In the genomic region with DNA sequence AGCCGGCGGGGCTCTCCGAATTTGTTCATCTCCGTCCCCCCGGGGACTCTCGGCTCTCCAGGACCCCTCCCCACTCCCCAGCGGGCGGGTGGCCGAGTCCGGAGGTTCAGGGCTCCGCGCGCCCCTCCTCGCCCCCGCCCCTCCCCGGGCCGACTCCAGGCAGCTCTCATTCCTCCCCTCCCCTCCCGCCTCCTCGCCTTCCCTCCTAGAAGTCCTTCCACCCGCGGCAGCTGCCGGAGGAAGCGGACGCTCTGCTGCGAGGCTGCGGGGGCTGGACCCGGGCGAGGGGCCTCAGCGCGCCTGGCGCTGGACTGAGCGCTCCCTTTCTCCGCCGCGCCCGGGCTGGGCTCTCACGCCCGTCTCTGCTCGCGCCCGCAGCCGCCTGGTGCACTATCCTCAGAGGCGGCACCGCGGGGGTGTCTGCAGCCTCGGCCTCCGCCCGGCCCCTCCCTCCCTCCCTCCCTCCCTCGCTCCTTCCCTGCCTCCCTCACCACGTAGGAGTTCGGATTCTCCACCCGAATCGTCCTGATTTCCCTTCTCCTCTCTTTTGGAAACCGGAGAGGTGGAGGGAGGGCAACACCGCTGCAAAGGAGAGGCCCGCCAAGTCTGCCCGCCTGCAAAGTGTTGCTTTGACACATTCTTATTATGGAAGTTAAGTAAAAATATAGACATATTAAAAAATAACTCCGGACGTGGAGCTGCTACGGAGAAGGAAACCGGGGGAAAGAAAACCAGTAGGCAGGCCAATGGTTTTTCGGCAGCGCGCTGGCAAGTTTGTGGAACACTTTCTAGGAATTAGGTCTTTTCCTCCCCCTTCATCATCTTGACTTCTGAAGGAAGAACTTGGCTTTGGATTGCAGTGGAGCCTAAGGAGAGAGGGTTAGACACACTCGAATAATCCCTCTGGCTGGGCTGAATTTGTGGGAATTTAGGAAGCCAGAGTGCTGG, we compare ENCODE assay signal across 8 cellular contexts. TPM values are rescaled to one million over a fixed set of nuclear protein-coding genes. Genes with fewer than 3 reads are reported as not detected.
A peak's percentile ranks its signal among the peaks of the same experiment; 100 is the strongest.
DNase-seq lines count a peak whose midpoint lies in the region; ATAC-seq and TF ChIP-seq lines count a peak whose summit lies in the region.

A gene with protein sequence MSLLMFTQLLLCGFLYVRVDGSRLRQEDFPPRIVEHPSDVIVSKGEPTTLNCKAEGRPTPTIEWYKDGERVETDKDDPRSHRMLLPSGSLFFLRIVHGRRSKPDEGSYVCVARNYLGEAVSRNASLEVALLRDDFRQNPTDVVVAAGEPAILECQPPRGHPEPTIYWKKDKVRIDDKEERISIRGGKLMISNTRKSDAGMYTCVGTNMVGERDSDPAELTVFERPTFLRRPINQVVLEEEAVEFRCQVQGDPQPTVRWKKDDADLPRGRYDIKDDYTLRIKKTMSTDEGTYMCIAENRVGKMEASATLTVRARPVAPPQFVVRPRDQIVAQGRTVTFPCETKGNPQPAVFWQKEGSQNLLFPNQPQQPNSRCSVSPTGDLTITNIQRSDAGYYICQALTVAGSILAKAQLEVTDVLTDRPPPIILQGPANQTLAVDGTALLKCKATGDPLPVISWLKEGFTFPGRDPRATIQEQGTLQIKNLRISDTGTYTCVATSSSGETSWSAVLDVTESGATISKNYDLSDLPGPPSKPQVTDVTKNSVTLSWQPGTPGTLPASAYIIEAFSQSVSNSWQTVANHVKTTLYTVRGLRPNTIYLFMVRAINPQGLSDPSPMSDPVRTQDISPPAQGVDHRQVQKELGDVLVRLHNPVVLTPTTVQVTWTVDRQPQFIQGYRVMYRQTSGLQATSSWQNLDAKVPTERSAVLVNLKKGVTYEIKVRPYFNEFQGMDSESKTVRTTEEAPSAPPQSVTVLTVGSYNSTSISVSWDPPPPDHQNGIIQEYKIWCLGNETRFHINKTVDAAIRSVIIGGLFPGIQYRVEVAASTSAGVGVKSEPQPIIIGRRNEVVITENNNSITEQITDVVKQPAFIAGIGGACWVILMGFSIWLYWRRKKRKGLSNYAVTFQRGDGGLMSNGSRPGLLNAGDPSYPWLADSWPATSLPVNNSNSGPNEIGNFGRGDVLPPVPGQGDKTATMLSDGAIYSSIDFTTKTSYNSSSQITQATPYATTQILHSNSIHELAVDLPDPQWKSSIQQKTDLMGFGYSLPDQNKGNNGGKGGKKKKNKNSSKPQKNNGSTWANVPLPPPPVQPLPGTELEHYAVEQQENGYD (N-terminal part only) (plus strand): TSS at position 494 of the 948 bp plus-strand sequence. CDS start 687 bp downstream, outside the sequence.

- H3K79me2 ChIP-seq in Karpas-422 (ENCODE audit: low read length): no peaks in the 10 kb centered on the region
- peaks cover 41% of the 10 kb centered on the region for H3K79me2 ChIP-seq in smooth muscle cell (ENCODE audit: low read depth)

- H3K36me3 ChIP-seq in Karpas-422 (ENCODE audit: insufficient read depth, low read length) (no peaks in the 10 kb centered on the region), smooth muscle cell (ENCODE audit: low read depth) (no peaks in the 10 kb centered on the region)

- in situ Hi-C loops in astrocyte of the cerebellum (cut with HindIII; ENCODE audit: low sequenced_read_pairs): no loop called here

- no peak within 1 kb of the TSS for H3K27ac ChIP-seq in Karpas-422 (ENCODE audit: low read length)
- H3K27ac ChIP-seq in smooth muscle cell (ENCODE audit: low read depth): peak within 1 kb of the TSS; percentile 4

- ATAC-seq in GM19397 (IDR thresholded peaks at IDR 0.05; ENCODE audit: unreplicated experiment) (no peak), GM18868 (IDR thresholded peaks at IDR 0.05; ENCODE audit: unreplicated experiment) (no peak)

- H3K4me2 ChIP-seq in Karpas-422 (ENCODE audit: low read depth, low read length, poor library complexity, severe bottlenecking) (no peak within 1 kb of the TSS), smooth muscle cell (peak within 1 kb of the TSS; percentile 96)

- DNase-seq in AG08395 (ENCODE audit: low spot score) (peak; percentile 6), Karpas-422 (no peak), astrocyte of the cerebellum (ENCODE audit: low read depth) (no peak), smooth muscle cell (lab: John Stamatoyannopoulos, UW; ENCODE audit: unreplicated experiment) (peak; percentile 43), NCI-H2029 treated with DMSO at 0.1 percent for 48 hours (lab: John Stamatoyannopoulos, UW) (no peak)

- H3K9ac ChIP-seq in Karpas-422 (ENCODE audit: low read length) (no peak within 1 kb of the TSS), smooth muscle cell (ENCODE audit: low read depth) (peak within 1 kb of the TSS; percentile 47)

- H3F3A ChIP-seq in smooth muscle cell (ENCODE audit: low read depth): no peaks in the 10 kb centered on the region

- H3K4me3 ChIP-seq in Karpas-422 (ENCODE audit: low read length) (no peak within 1 kb of the TSS), astrocyte of the cerebellum (ENCODE audit: low read depth, low read length) (peak within 1 kb of the TSS; percentile 56), iPS-18c (ENCODE audit: insufficient read depth, low read depth, low read length) (peak within 1 kb of the TSS; percentile 73), smooth muscle cell (peak within 1 kb of the TSS; percentile 82)

- H3K9me3 ChIP-seq in Karpas-422 (ENCODE audit: low read length): no peaks in the 10 kb centered on the region
- no peaks in the 10 kb centered on the region for H3K9me3 ChIP-seq in iPS-18c (ENCODE audit: control insufficient read depth, insufficient read depth, low read length)
- H3K9me3 ChIP-seq in smooth muscle cell (replicated peaks; ENCODE audit: low read depth): no peaks in the 10 kb centered on the region

- H4K20me1 ChIP-seq in Karpas-422 (ENCODE audit: insufficient read depth, low read depth, low read length) (no peaks in the 10 kb centered on the region), smooth muscle cell (ENCODE audit: low read depth) (peaks cover 3% of the 10 kb centered on the region)

- WGBS in smooth muscle cell (ENCODE audit: low lambda C conversion rate): under 1% methylated on average over 46 of the region's 65 CpGs

- no peaks in the 10 kb centered on the region for H3K9me2 ChIP-seq in Karpas-422 (replicated peaks; ENCODE audit: insufficient read depth, low read length)

- H3K4me1 ChIP-seq in Karpas-422 (ENCODE audit: low read length): peaks cover 8% of the 10 kb centered on the region
- peaks cover 10% of the 10 kb centered on the region for H3K4me1 ChIP-seq in smooth muscle cell (ENCODE audit: low read depth)

- H3K27me3 ChIP-seq in Karpas-422 (ENCODE audit: low read length) (no peaks in the 10 kb centered on the region), smooth muscle cell (ENCODE audit: low read depth) (peaks cover 11% of the 10 kb centered on the region)

- TF ChIP-seq CTCF in astrocyte of the cerebellum (IDR thresholded peaks at IDR 0.05; ENCODE audit: low read depth, low read length, missing control alignments): no peak
- no peak for TF ChIP-seq CTCF in smooth muscle cell (IDR thresholded peaks at IDR 0.05; ENCODE audit: borderline replicate concordance, insufficient read depth, poor library complexity, severe bottlenecking)

- H2AFZ ChIP-seq in Karpas-422 (ENCODE audit: low read length) (no peak within 1 kb of the TSS), smooth muscle cell (ENCODE audit: low read depth) (peak within 1 kb of the TSS; percentile 99)

RNA-seq across cellular contexts. Expression of the gene that starts here (rescaled TPM):
- 162 and 262 TPM in 2 replicates for total RNA-seq in Karpas-422 (2014; rRNA removed; shearing (Covaris generic); ENCODE audit: low replicate concordance)
- 54.4 and 69.7 TPM in 2 replicates for total RNA-seq in smooth muscle cell
- polyA plus RNA-seq in smooth muscle cell: 15.9 and 23.9 TPM in 2 replicates

Comparison
In these comparisons a context has a peak if more than half of its experiments do, and no peak if none do; other contexts are left out.
1. DNase-seq: peak in AG08395 (single experiment) and smooth muscle cell (single experiment); none in Karpas-422 (single experiment), astrocyte of the cerebellum (single experiment) and NCI-H2029 treated with DMSO at 0.1 percent for 48 hours (single experiment).